12 cellular contexts compared by ENCODE assay signal in genomic region chr2:118492335-118492734, GRCh38.
DNase-seq lines count a peak whose midpoint lies in the region; ATAC-seq, FAIRE-seq and TF ChIP-seq lines count a peak whose summit lies in the region.
"Had no signal": no experiment of that assay in that cellular context is flagged by ENCODE, and none has a peak within 500 bp of the region (broad histone marks: within the 10 kb centered on the region; RNA-seq: fewer than 3 reads in every experiment).

No MANE protein-coding gene starts in this region.

- peak; percentile 68 for DNase-seq in Karpas-422
- peak; percentile 12 for DNase-seq in astrocyte (ENCODE audit: low read depth)
- DNase-seq in HepG2 (ENCODE audit: low spot score) = peak; percentile 23
- no peak for DNase-seq in activated CD4-positive, alpha-beta T cell treated with anti-CD3 and anti-CD28 coated beads, Interleukin-2, amount 50 U/mL, for 48 hours
- no peak for DNase-seq in T-helper 2 cell
- DNase-seq: effector memory CD4-positive, alpha-beta T cell; NCI-H187 had no signal

- H3K27ac Mint-ChIP-seq in astrocyte (ENCODE audit: unreplicated experiment) = no peak overlapping the region
- H3K27ac Mint-ChIP-seq: activated T-helper 17 cell treated with anti-CD3 and anti-CD28 coated beads, Interleukin-2, amount 50 U/mL, for 72 hours had no signal

- H3K4me2 ChIP-seq in Karpas-422 (ENCODE audit: low read depth, low read length, poor library complexity, severe bottlenecking) (no peak overlapping the region), astrocyte (ENCODE audit: low read length) (no peak overlapping the region), HepG2 (ENCODE audit: low read depth, low read length) (no peak overlapping the region)

- peak overlapping the region; percentile 29 for H3K4me3 Mint-ChIP-seq in astrocyte (ENCODE audit: unreplicated experiment)
- H3K4me3 Mint-ChIP-seq: activated T-helper 17 cell treated with anti-CD3 and anti-CD28 coated beads, Interleukin-2, amount 50 U/mL, for 72 hours had no signal

- TF ChIP-seq RAD21 in HepG2 (CRISPR knock-in tag; IDR thresholded peaks at IDR 0.05) = no peak

- no peak for FAIRE-seq in astrocyte (lab: Jason Lieb, UNC)
- FAIRE-seq in HepG2 (lab: Jason Lieb, UNC) = peak; percentile 32

- peaks cover 23% of the 10 kb centered on the region for H3K27me3 Mint-ChIP-seq in astrocyte (ENCODE audit: low read depth, unreplicated experiment)

- H3K9me3 Mint-ChIP-seq in astrocyte (ENCODE audit: unreplicated experiment) = peaks cover 3% of the 10 kb centered on the region
- H3K9me3 Mint-ChIP-seq: activated T-helper 17 cell treated with anti-CD3 and anti-CD28 coated beads, Interleukin-2, amount 50 U/mL, for 72 hours had no signal

- H3K27me3 ChIP-seq in Karpas-422 (ENCODE audit: low read length) = no peaks in the 10 kb centered on the region
- no peaks in the 10 kb centered on the region for H3K27me3 ChIP-seq in astrocyte (ENCODE audit: insufficient read depth, low read length)
- H3K27me3 ChIP-seq in HepG2 (ENCODE audit: control insufficient read depth in 1 of 2, insufficient read depth in 2 of 2, low read length in 2 of 2) = no peaks in the 10 kb centered on the region; a peak in 1 of 5 replicates

- no peak for TF ChIP-seq EP300 in HepG2 (IDR thresholded peaks at IDR 0.05; ENCODE audit: low read depth in 2 of 2, low read length in 2 of 2)
- TF ChIP-seq EP300 in HepG2 (CRISPR knock-in tag; IDR thresholded peaks at IDR 0.05; ENCODE audit: borderline replicate concordance) = no peak

- no peaks in the 10 kb centered on the region for H3K36me3 ChIP-seq in Karpas-422 (ENCODE audit: insufficient read depth, low read length)
- H3K36me3 ChIP-seq in astrocyte (ENCODE audit: insufficient read depth, low read length) = no peaks in the 10 kb centered on the region
- no peaks in the 10 kb centered on the region for H3K36me3 ChIP-seq in HepG2 (replicated peaks in 1 of 2; ENCODE audit: control insufficient read depth in 1 of 2, insufficient read depth in 2 of 2, low read length in 2 of 2)

- no peak overlapping the region for H3K27ac ChIP-seq in C4-2B
- H3K27ac ChIP-seq in Karpas-422 (ENCODE audit: low read length) = no peak overlapping the region
- H3K27ac ChIP-seq in astrocyte (ENCODE audit: low read depth, low read length) = no peak overlapping the region
- H3K27ac ChIP-seq in HepG2 (ENCODE audit: extremely low read length, insufficient read depth, low read length) = no peak overlapping the region

- no peak overlapping the region for H3K4me3 ChIP-seq in Karpas-422 (ENCODE audit: low read length)
- H3K4me3 ChIP-seq in astrocyte (ENCODE audit: insufficient read depth, low read depth, low read length) = no peak overlapping the region
- no peak overlapping the region for H3K4me3 ChIP-seq in HepG2 (replicated peaks in 1 of 3; ENCODE audit: insufficient read depth in 1 of 3, low read depth in 2 of 3, low read length in 3 of 3)
- H3K4me3 ChIP-seq: lung had no signal

- no peak overlapping the region for H2AFZ ChIP-seq in Karpas-422 (ENCODE audit: low read length)
- H2AFZ ChIP-seq in astrocyte (ENCODE audit: low read depth, low read length) = no peak overlapping the region
- H2AFZ ChIP-seq in HepG2 (ENCODE audit: low read length) = no peak overlapping the region

- no peaks in the 10 kb centered on the region for H3K9me2 ChIP-seq in Karpas-422 (replicated peaks; ENCODE audit: insufficient read depth, low read length)

- H3K79me2 ChIP-seq in Karpas-422 (ENCODE audit: low read length) (no peaks in the 10 kb centered on the region), astrocyte (ENCODE audit: insufficient read depth, low read length) (no peaks in the 10 kb centered on the region), HepG2 (ENCODE audit: insufficient read depth, low read length) (no peaks in the 10 kb centered on the region)

- H3K4me1 ChIP-seq in Karpas-422 (ENCODE audit: low read length) (no peaks in the 10 kb centered on the region), astrocyte (ENCODE audit: insufficient read depth, low read length) (no peaks in the 10 kb centered on the region), HepG2 (ENCODE audit: insufficient read depth, low read length) (no peaks in the 10 kb centered on the region)

- peaks cover 1% of the 10 kb centered on the region for H3K4me1 Mint-ChIP-seq in astrocyte (ENCODE audit: low read depth, unreplicated experiment)
- H3K4me1 Mint-ChIP-seq: activated T-helper 17 cell treated with anti-CD3 and anti-CD28 coated beads, Interleukin-2, amount 50 U/mL, for 72 hours had no signal

- TF ChIP-seq POLR2A in HepG2 (IDR thresholded peaks at IDR 0.05; ENCODE audit: insufficient read depth in 1 of 2, low read depth in 2 of 2, low read length in 2 of 2) = no peak

- H3K9me3 ChIP-seq in Karpas-422 (ENCODE audit: low read length) (peaks cover 7% of the 10 kb centered on the region), astrocyte (ENCODE audit: insufficient read depth, low read depth, low read length) (no peaks in the 10 kb centered on the region), HepG2 (ENCODE audit: low read length) (no peaks in the 10 kb centered on the region)

- H3K36me3 Mint-ChIP-seq in astrocyte (ENCODE audit: low read depth, unreplicated experiment) = peaks cover 2% of the 10 kb centered on the region

- in situ Hi-C loops in HepG2 (cut with HindIII; ENCODE audit: extremely low pct_ligation_motif_present, low pct_unique_long_range_greater_than_20kb) = no loop called here

- intact Hi-C loops in HepG2 (cut with micrococcal nuclease; ENCODE audit: unreplicated experiment) = loop anchor here (2.0 kb wide), 2 partner anchors 362 to 372 kb away; no protein-coding TSS in a partner anchor

- no peaks in the 10 kb centered on the region for H4K20me1 ChIP-seq in Karpas-422 (ENCODE audit: insufficient read depth, low read depth, low read length)
- H4K20me1 ChIP-seq in astrocyte (ENCODE audit: insufficient read depth, low read length) = no peaks in the 10 kb centered on the region
- H4K20me1 ChIP-seq in HepG2 (ENCODE audit: insufficient read depth, low read length) = no peaks in the 10 kb centered on the region

- TF ChIP-seq CTCF in C4-2B (conservative IDR thresholded peaks at IDR 0.05) (peak; percentile 54), astrocyte (IDR thresholded peaks at IDR 0.05; ENCODE audit: insufficient read depth, low read depth, low read length) (peak; percentile 37), HepG2 (CRISPR knock-in tag; IDR thresholded peaks at IDR 0.05) (peak; percentile 29; the same call in 1 of the 2 replicates)

- POLR2A ChIA-PET in HepG2 (lab: Yijun Ruan, JAX) = no interaction called here

- CTCF ChIA-PET in HepG2 (lab: Yijun Ruan, JAX; ENCODE audit: low intra/inter-chr PET ratio, low total read pairs) = interaction anchor here (1.5 kb wide), 1 partner anchor 363 kb away, joined by 3 read pairs; no protein-coding TSS in a partner anchor

- BruUV-seq in HepG2 (replicated peaks; lab: Mats Ljungman, UMichigan) = no TSS peak

- H3K9ac ChIP-seq in Karpas-422 (ENCODE audit: low read length) (no peak overlapping the region), astrocyte (ENCODE audit: low read length) (no peak overlapping the region), HepG2 (ENCODE audit: insufficient read depth, low read depth, low read length) (no peak overlapping the region)

- no peak for ATAC-seq in HepG2
- no peak for ATAC-seq in HG03457 (IDR thresholded peaks at IDR 0.05; ENCODE audit: unreplicated experiment)
- no peak for ATAC-seq in GM19395 (IDR thresholded peaks at IDR 0.05; ENCODE audit: unreplicated experiment)
- ATAC-seq: activated T-helper 17 cell treated with anti-CD3 and anti-CD28 coated beads, Interleukin-2, amount 50 U/mL, for 72 hours had no signal

TF ChIP-seq in HepG2, 621 proteins besides CTCF, POLR2A, EP300 and RAD21 (continues in another document):
- no peak for TF ChIP-seq AFF4 (CRISPR knock-in tag; IDR thresholded peaks at IDR 0.05)

Comparison
In these comparisons a context has a peak if more than half of its experiments do, and no peak if none do; other contexts are left out.
1. DNase-seq: peak in Karpas-422 (single experiment), astrocyte (single experiment) and HepG2 (single experiment); none in activated CD4-positive, alpha-beta T cell treated with anti-CD3 and anti-CD28 coated beads, Interleukin-2, amount 50 U/mL, for 48 hours (0 of 2) and T-helper 2 cell (0 of 5).
2. Peak in every context shown above with its lines, with median percentiles within 50 percentile points of each other: CTCF ChIP-seq.